ENCODE assay signal across 8 cellular contexts in genomic region chr18:22348521-22349316, GRCh38.
DNase-seq lines count a peak whose midpoint lies in the region; ATAC-seq and TF ChIP-seq lines count a peak whose summit lies in the region.

No MANE protein-coding gene starts in this region.

- no peaks in the 10 kb centered on the region for H4K20me1 ChIP-seq in IMR-90 (ENCODE audit: insufficient read depth, low read length)

- H4K5ac ChIP-seq in IMR-90 (ENCODE audit: low read depth, low read length), result peak overlapping the region; percentile 74

- DNase-seq in A172 (ENCODE audit: low spot score) (peak; percentile 30), IMR-90 (peak; percentile 42), dermis blood vessel endothelial cell (peak; percentile 44), mesenchymal stem cell (peak; percentile 53), uterus (peak; percentile 75 to 78), amniotic stem cell (lab: John Stamatoyannopoulos, UW) (no peak), substantia nigra (lab: John Stamatoyannopoulos, UW) (no peak)

- H3K4me2 ChIP-seq in IMR-90 (ENCODE audit: low read depth, low read length), result peak overlapping the region; percentile 88
- peak overlapping the region; percentile 93 for H3K4me2 ChIP-seq in mesenchymal stem cell (ENCODE audit: low read length, poor library complexity, severe bottlenecking)

- H3K18ac ChIP-seq in IMR-90 (ENCODE audit: low read depth, low read length) (peak overlapping the region; percentile 74), mesenchymal stem cell (ENCODE audit: low read depth in 1 of 2, low read length in 2 of 2) (peak overlapping the region; percentile 70 to 97)

- peak overlapping the region; percentile 92 to 97 for H4K8ac ChIP-seq in IMR-90 (ENCODE audit: low read depth in 2 of 2, low read length in 2 of 2)
- peak overlapping the region; percentile 88 for H4K8ac ChIP-seq in mesenchymal stem cell (ENCODE audit: low read length)

- H3K36me3 ChIP-seq in IMR-90 (ENCODE audit: control insufficient read depth, insufficient read depth, low read length) (no peaks in the 10 kb centered on the region), mesenchymal stem cell (ENCODE audit: control insufficient read depth in 1 of 2, insufficient read depth in 2 of 2, low read depth in 1 of 2, low read length in 2 of 2) (no peaks in the 10 kb centered on the region), uterus (no peaks in the 10 kb centered on the region)

- intact Hi-C loops in IMR-90 (cut with micrococcal nuclease) (loop anchor here (2.0 to 5.0 kb wide), 3 partner anchors 116 to 178 kb away; no protein-coding TSS in a partner anchor), uterus (cut with DNase I; ENCODE audit: low total_unique reads) (loop anchor here (5.0 kb wide), 3 partner anchors 156 to 209 kb away; no protein-coding TSS in a partner anchor)

- H3K27ac ChIP-seq in IMR-90 (ENCODE audit: insufficient read depth, low read length), result peak overlapping the region; percentile 74
- H3K27ac ChIP-seq in mesenchymal stem cell (ENCODE audit: low read length, poor library complexity, severe bottlenecking), result no peak overlapping the region
- peak overlapping the region; percentile 97 to 98 for H3K27ac ChIP-seq in uterus
- no peak overlapping the region for H3K27ac ChIP-seq in substantia nigra (ENCODE audit: low read depth, low read length, poor library complexity, severe bottlenecking)

- TF ChIP-seq POLR2A in IMR-90 (IDR thresholded peaks at IDR 0.05; ENCODE audit: low read depth, low read length) (no peak), uterus (IDR thresholded peaks at IDR 0.05) (peak in 1 of 2 donors; percentile 26)

- TF ChIP-seq RAD21 in IMR-90 (IDR thresholded peaks at IDR 0.05; ENCODE audit: low read length), result no peak

- no peaks in the 10 kb centered on the region for H3K79me1 ChIP-seq in IMR-90 (ENCODE audit: low read depth in 1 of 2, low read length in 2 of 2)
- H3K79me1 ChIP-seq in mesenchymal stem cell (replicated peaks; ENCODE audit: low read length, poor library complexity, severe bottlenecking), result no peaks in the 10 kb centered on the region

- H3K4me1 ChIP-seq in IMR-90 (ENCODE audit: control insufficient read depth, insufficient read depth, low read length), result peaks cover 22% of the 10 kb centered on the region
- peaks cover 15% of the 10 kb centered on the region for H3K4me1 ChIP-seq in mesenchymal stem cell (ENCODE audit: control insufficient read depth, insufficient read depth, low read depth, low read length)
- H3K4me1 ChIP-seq in uterus, result peaks cover 0 to 17% of the 10 kb centered on the region in 2 donors

- H2BK5ac ChIP-seq in IMR-90 (ENCODE audit: low read depth, low read length, poor library complexity, severe bottlenecking) (peak overlapping the region; percentile 77), mesenchymal stem cell (ENCODE audit: low read depth, low read length, poor library complexity, severe bottlenecking) (no peak overlapping the region)

- H3K4ac ChIP-seq in IMR-90 (ENCODE audit: low read depth, low read length) (peak overlapping the region; percentile 92), mesenchymal stem cell (ENCODE audit: low read depth in 1 of 2, low read length in 2 of 2) (peak overlapping the region; percentile 68 to 86)

- peak overlapping the region; percentile 66 for H3K9ac ChIP-seq in IMR-90 (ENCODE audit: low read depth, low read length)
- peak overlapping the region; percentile 66 for H3K9ac ChIP-seq in mesenchymal stem cell (ENCODE audit: low read length)

- H3K23ac ChIP-seq in IMR-90 (ENCODE audit: low read depth, low read length), result peak overlapping the region; percentile 36
- H3K23ac ChIP-seq in mesenchymal stem cell (ENCODE audit: low read length in 2 of 2), result peak overlapping the region in 1 of 2 experiments; percentile 87

- peak overlapping the region; percentile 88 for H2BK20ac ChIP-seq in IMR-90 (ENCODE audit: low read depth, low read length)

- H3K9me3 ChIP-seq in IMR-90 (ENCODE audit: control insufficient read depth, insufficient read depth, low read length) (no peaks in the 10 kb centered on the region; the same call in 1 of the 2 replicates), mesenchymal stem cell (ENCODE audit: control insufficient read depth, low read length) (no peaks in the 10 kb centered on the region), uterus (no peaks in the 10 kb centered on the region)

- H3K9me1 ChIP-seq in IMR-90 (ENCODE audit: insufficient read depth, low read length), result peaks cover 10% of the 10 kb centered on the region

- no TSS peak for BruUV-seq in IMR-90 (replicated peaks; lab: Mats Ljungman, UMichigan)

- H4K91ac ChIP-seq in IMR-90 (ENCODE audit: insufficient read depth, low read depth, low read length), result peak overlapping the region; percentile 92
- peak overlapping the region; percentile 64 for H4K91ac ChIP-seq in mesenchymal stem cell (ENCODE audit: low read length)

- peak; percentile 77 for ATAC-seq in IMR-90 (ENCODE audit: low read depth)
- no peak for ATAC-seq in HG03039 (IDR thresholded peaks at IDR 0.05; ENCODE audit: unreplicated experiment)

- TF ChIP-seq CTCF in IMR-90 (conservative IDR thresholded peaks at IDR 0.05; ENCODE audit: low read depth, low read length), result no peak
- TF ChIP-seq CTCF in uterus (IDR thresholded peaks at IDR 0.05), result no peak

- H3K14ac ChIP-seq in IMR-90 (replicated peaks; ENCODE audit: low read depth, low read length) (peak overlapping the region; percentile 61), mesenchymal stem cell (ENCODE audit: low read length in 2 of 2) (peak overlapping the region in 1 of 2 experiments; percentile 53)

- H3K4me3 ChIP-seq in IMR-90 (ENCODE audit: insufficient read depth, low read depth, low read length), result peak overlapping the region; percentile 25
- peak overlapping the region; percentile 47 to 79 for H3K4me3 ChIP-seq in mesenchymal stem cell (ENCODE audit: insufficient read depth in 1 of 2, low read depth in 1 of 2, low read length in 2 of 2)
- peak overlapping the region; percentile 43 to 69 for H3K4me3 ChIP-seq in uterus

- POLR2A ChIA-PET in IMR-90 (lab: Charles Lee; ENCODE audit: unreplicated experiment), result no interaction called here

- in situ Hi-C loops in IMR-90 (cut with MboI; ENCODE audit: low sequenced_read_pairs), result no loop called here

- H2AFZ ChIP-seq in IMR-90 (replicated peaks; ENCODE audit: low read length, poor library complexity), result peak overlapping the region; percentile 91
- peak overlapping the region; percentile 46 for H2AFZ ChIP-seq in mesenchymal stem cell (ENCODE audit: low read depth, low read length)

- peak overlapping the region; percentile 87 to 91 for H2BK12ac ChIP-seq in mesenchymal stem cell (ENCODE audit: low read length in 2 of 2)

- dilution Hi-C loops in IMR-90 (cut with HindIII; ENCODE audit: low sequenced_read_pairs, unreplicated experiment), result no loop called here

- H2BK15ac ChIP-seq in IMR-90 (ENCODE audit: low read depth, low read length), result peak overlapping the region; percentile 96; the same call in 2 of the 3 replicates
- H2BK15ac ChIP-seq in mesenchymal stem cell (ENCODE audit: low read depth, poor library complexity, severe bottlenecking), result peak overlapping the region; percentile 83

- 18% methylated on average over 9 of the region's 85 CpGs; no CpG with 5 or more reads in 1 of the 2 experiments for WGBS in IMR-90 (ENCODE audit: extremely low coverage in 2 of 2, insufficient read length in 1 of 2), 2 experiments
- WGBS in mesenchymal stem cell, result under 1% methylated on average over 56 of the region's 85 CpGs

- CTCF ChIA-PET in IMR-90 (lab: Yijun Ruan, JAX), result interaction anchor here (0.5 kb wide), 1 partner anchor 79 kb away, joined by 3 read pairs; no protein-coding TSS in a partner anchor

- peak overlapping the region; percentile 76; the same call in 1 of the 2 replicates for H2AK5ac ChIP-seq in IMR-90 (ENCODE audit: low read depth, low read length)
- H2AK5ac ChIP-seq in mesenchymal stem cell (ENCODE audit: low read length, severe bottlenecking), result no peak overlapping the region

- H3K27me3 ChIP-seq in IMR-90 (ENCODE audit: control insufficient read depth, insufficient read depth, low read length), result no peaks in the 10 kb centered on the region
- peaks cover 30 to 53% of the 10 kb centered on the region in 2 experiments for H3K27me3 ChIP-seq in mesenchymal stem cell (ENCODE audit: control insufficient read depth in 1 of 2, insufficient read depth in 1 of 2, low read length in 2 of 2)
- no peaks in the 10 kb centered on the region for H3K27me3 ChIP-seq in uterus

- H3K56ac ChIP-seq in IMR-90 (ENCODE audit: extremely low read depth, insufficient read depth, low read length), result peak overlapping the region; percentile 77; the same call in 1 of the 2 replicates

- H2BK120ac ChIP-seq in IMR-90 (ENCODE audit: low read depth, low read length) (peak overlapping the region; percentile 76), mesenchymal stem cell (ENCODE audit: low read depth, low read length) (peak overlapping the region; percentile 55)

- peak overlapping the region; percentile 43 for H2AK9ac ChIP-seq in IMR-90 (replicated peaks; ENCODE audit: low read depth, low read length, poor library complexity)

TF ChIP-seq in IMR-90, 13 proteins besides CTCF, POLR2A, EP300 and RAD21:
- TF ChIP-seq USF2 (IDR thresholded peaks at IDR 0.05; ENCODE audit: low read depth, low read length) (peak; percentile 62; the same call in 1 of the 2 replicates), MAZ (IDR thresholded peaks at IDR 0.05; ENCODE audit: borderline replicate concordance, low read depth, low read length) (no peak; the same call in 1 of the 2 replicates)

Comparison
In these comparisons a context has a peak if more than half of its experiments do, and no peak if none do; other contexts are left out.
1. DNase-seq: peak in A172 (single experiment), IMR-90 (single experiment), dermis blood vessel endothelial cell (single experiment), mesenchymal stem cell (single experiment) and uterus (2 of 2); none in amniotic stem cell (single experiment) and substantia nigra (0 of 49).
2. H3K27ac ChIP-seq: peak in IMR-90 (single experiment) and uterus (2 of 2); none in mesenchymal stem cell (single experiment) and substantia nigra (single experiment).
3. Peak in every context shown above with its lines, with median percentiles within 50 percentile points of each other: H3K4me3 ChIP-seq.